Comparison of ENCODE assay signal across 7 cellular contexts in genomic region chr19:860481-861098, GRCh38. TPM values are rescaled to one million over a fixed set of nuclear protein-coding genes. Genes with fewer than 3 reads are reported as not detected.
DNase-seq lines count a peak whose midpoint lies in the region; ATAC-seq, FAIRE-seq and TF ChIP-seq lines count a peak whose summit lies in the region.

No MANE protein-coding gene starts in this region.

- TF ChIP-seq EP300 in H1 (IDR thresholded peaks at IDR 0.05; ENCODE audit: borderline replicate concordance in 1 of 2, low read depth in 2 of 2, low read length in 2 of 2), result no peak

- H2AK5ac ChIP-seq in H1 (ENCODE audit: low read depth, low read length), result no peak overlapping the region

- peaks cover 12% of the 10 kb centered on the region for H3K27me3 Mint-ChIP-seq in activated CD4-positive, alpha-beta T cell treated with anti-CD3 and anti-CD28 coated beads, Interleukin-2, amount 10 ng/mL, durations not matched to agents 24 days and 14 days

- peaks cover 5% of the 10 kb centered on the region for H3K4me1 Mint-ChIP-seq in activated CD4-positive, alpha-beta T cell treated with anti-CD3 and anti-CD28 coated beads, Interleukin-2, amount 10 ng/mL, durations not matched to agents 24 days and 14 days

- H3K9me3 Mint-ChIP-seq in activated CD4-positive, alpha-beta T cell treated with anti-CD3 and anti-CD28 coated beads, Interleukin-2, amount 10 ng/mL, durations not matched to agents 24 days and 14 days, result no peaks in the 10 kb centered on the region

- TF ChIP-seq RAD21 in H1 (IDR thresholded peaks at IDR 0.05 in 1 of 2, conservative IDR thresholded peaks at IDR 0.05 in 1 of 2; ENCODE audit: low read depth in 2 of 2, low read length in 2 of 2), result no peak; a peak in 1 of 4 replicates

- no peak overlapping the region for H4K91ac ChIP-seq in H1 (replicated peaks; ENCODE audit: insufficient read length, low read length)

- H4K8ac ChIP-seq in H1 (ENCODE audit: extremely low read depth, insufficient read depth, low read length), result peak overlapping the region; percentile 71; the same call in 1 of the 2 replicates

- no peak overlapping the region for H3K14ac ChIP-seq in H1 (ENCODE audit: insufficient read length)

- H3K27me3 ChIP-seq in H1 (replicated peaks in 1 of 4; ENCODE audit: control insufficient read depth in 3 of 4, extremely low read depth in 1 of 4, insufficient read depth in 3 of 4, low read length in 3 of 4), result peaks cover 9 to 25% (median 13%) of the 10 kb centered on the region in 4 experiments
- H3K27me3 ChIP-seq in mucosa of rectum (ENCODE audit: control insufficient read depth in 2 of 2, insufficient read depth in 2 of 2, low read length in 2 of 2), result no peaks in the 10 kb centered on the region
- no peaks in the 10 kb centered on the region for H3K27me3 ChIP-seq in testis

- no peak for ATAC-seq in GM18517 (IDR thresholded peaks at IDR 0.05; ENCODE audit: unreplicated experiment)

- TF ChIP-seq POLR2A in NB4 (IDR thresholded peaks at IDR 0.05; ENCODE audit: extremely low read depth, insufficient read length) (no peak), H1 (IDR thresholded peaks at IDR 0.05; ENCODE audit: control extremely low read depth in 1 of 2, low read depth in 2 of 2, low read length in 2 of 2) (no peak), testis (IDR thresholded peaks at IDR 0.05) (no peak)

- H3K23me2 ChIP-seq in H1 (ENCODE audit: low read depth, low read length), result peaks cover 10% of the 10 kb centered on the region; the same call in 1 of the 2 replicates

- no peak overlapping the region for H2BK20ac ChIP-seq in H1 (ENCODE audit: low read length)

- H3K9me3 ChIP-seq in H1 (ENCODE audit: insufficient read depth in 2 of 2, low read depth in 1 of 2, low read length in 1 of 2) (no peaks in the 10 kb centered on the region), mucosa of rectum (ENCODE audit: control insufficient read depth in 2 of 2, low read length in 2 of 2) (no peaks in the 10 kb centered on the region), testis (no peaks in the 10 kb centered on the region)

- H3K9ac ChIP-seq in H1 (replicated peaks in 1 of 4; ENCODE audit: extremely low read depth in 1 of 4, low read depth in 3 of 4, low read length in 3 of 4) (no peak overlapping the region), mucosa of rectum (ENCODE audit: low read depth in 1 of 2, low read length in 2 of 2) (peak overlapping the region; percentile 14 to 57)

- H2BK15ac ChIP-seq in H1 (ENCODE audit: low read length), result no peak overlapping the region

- no peak overlapping the region for H3K27ac ChIP-seq in H1 (ENCODE audit: low read depth, low read length)
- peak overlapping the region; percentile 22 to 43 for H3K27ac ChIP-seq in mucosa of rectum (ENCODE audit: low read depth in 2 of 2, low read length in 2 of 2)
- H3K27ac ChIP-seq in testis, result peak overlapping the region in 1 of 2 donors; percentile 80

- H3K4me2 ChIP-seq in H1 (ENCODE audit: insufficient read depth in 1 of 2, low read depth in 2 of 2, low read length in 2 of 2), result peak overlapping the region; percentile 55 to 61

- FAIRE-seq in H1 (lab: Jason Lieb, UNC), result no peak

- no peak overlapping the region for H3K4me3 Mint-ChIP-seq in activated CD4-positive, alpha-beta T cell treated with anti-CD3 and anti-CD28 coated beads, Interleukin-2, amount 10 ng/mL, durations not matched to agents 24 days and 14 days

- H3K79me2 ChIP-seq in H1 (ENCODE audit: control insufficient read depth in 1 of 2, insufficient read depth in 2 of 2, low read length in 2 of 2), result no peaks in the 10 kb centered on the region

- POLR2A ChIA-PET in H1 (lab: Charles Lee; ENCODE audit: partially characterized antibody), result interaction anchor here (1.0 to 1.8 kb wide), 4 partner anchors 47 to 226 kb away, joined by 3 to 7 read pairs (median 3); partner anchors contain the start of gene WDR18

- H3K27ac Mint-ChIP-seq in activated CD4-positive, alpha-beta T cell treated with anti-CD3 and anti-CD28 coated beads, Interleukin-2, amount 10 ng/mL, durations not matched to agents 24 days and 14 days, result no peak overlapping the region

- H2AFZ ChIP-seq in H1 (ENCODE audit: low read length), result no peak overlapping the region

- H3K56ac ChIP-seq in H1 (replicated peaks; ENCODE audit: insufficient read length, low read depth, low read length), result no peak overlapping the region

- no peak for TF ChIP-seq CTCF in GM10266 (IDR thresholded peaks at IDR 0.05; ENCODE audit: control insufficient read depth, insufficient read depth, low read depth, missing control alignments)
- no peak for TF ChIP-seq CTCF in NB4 (IDR thresholded peaks at IDR 0.05; ENCODE audit: low read depth, low read length)
- peak in 1 of 3 experiments; percentile 0; a peak in 1 of 4 replicates for TF ChIP-seq CTCF in H1 (IDR thresholded peaks at IDR 0.05; ENCODE audit: control extremely low read depth in 1 of 3, insufficient read depth in 1 of 3, low read depth in 1 of 3, low read length in 3 of 3)
- TF ChIP-seq CTCF in testis (IDR thresholded peaks at IDR 0.05), result no peak

- peaks cover 0 to 8% of the 10 kb centered on the region in 2 experiments for H4K20me1 ChIP-seq in H1 (replicated peaks in 1 of 2; ENCODE audit: control insufficient read depth in 1 of 2, insufficient read depth in 2 of 2, low read length in 2 of 2)

- H3K4me3 ChIP-seq in NB4 (ENCODE audit: low read depth, low read length) (peak overlapping the region; percentile 61), H1 (ENCODE audit: extremely low read depth in 1 of 4, insufficient read depth in 2 of 4, low read depth in 3 of 4, low read length in 4 of 4) (peak overlapping the region; percentile 3 to 58 (median 25); a peak in 6 of 8 replicates), mucosa of rectum (ENCODE audit: low read length in 2 of 2) (peak overlapping the region; percentile 41 to 61), testis (peak overlapping the region; percentile 37 to 55)

- CTCF ChIA-PET in H1 (lab: Charles Lee; ENCODE audit: partially characterized antibody), result interaction anchor here (0.6 to 0.7 kb wide), 2 partner anchors 91 to 96 kb away, joined by 3 read pairs; no protein-coding TSS in a partner anchor

- intact Hi-C loops in activated CD4-positive, alpha-beta T cell treated with anti-CD3 and anti-CD28 coated beads, Interleukin-2, amount 10 ng/mL, durations not matched to agents 24 days and 14 days (cut with micrococcal nuclease), result no loop called here
- intact Hi-C loops in testis (cut with DNase I; ENCODE audit: low total_unique reads), result no loop called here

- H3K79me1 ChIP-seq in H1 (ENCODE audit: low read depth, low read length), result no peaks in the 10 kb centered on the region

- H3K36me3 ChIP-seq in H1 (ENCODE audit: control insufficient read depth in 2 of 4, insufficient read depth in 4 of 4, low read length in 3 of 4) (no peaks in the 10 kb centered on the region), mucosa of rectum (ENCODE audit: control insufficient read depth in 2 of 2, insufficient read depth in 2 of 2, low read length in 2 of 2) (no peaks in the 10 kb centered on the region), testis (ENCODE audit: low read depth, missing control alignments) (no peaks in the 10 kb centered on the region)

- no peak overlapping the region for H3K23ac ChIP-seq in H1 (ENCODE audit: insufficient read length)

- peak overlapping the region; percentile 60; the same call in 1 of the 2 replicates for H2BK12ac ChIP-seq in H1 (ENCODE audit: low read depth, low read length)

- H2BK5ac ChIP-seq in H1 (ENCODE audit: low read depth, low read length), result no peak overlapping the region

- 14% methylated on average over 32 of the region's 76 CpGs; no CpG with 5 or more reads in 1 of the 2 experiments for WGBS in H1 (ENCODE audit: extremely low coverage in 1 of 2, insufficient coverage in 1 of 2, insufficient read length in 1 of 2, insufficient replicate concordance in 2 of 2, low coverage in 1 of 2, low lambda C conversion rate in 2 of 2, missing lambda C conversion rate in 1 of 2), 2 experiments
- 3 to 4% methylated on average over 12 to 53 of the region's 76 CpGs for WGBS in testis, 2 donors

- peaks cover 0 to 5% (median 3%) of the 10 kb centered on the region in 4 experiments; a peak in 6 of 7 replicates for H3K4me1 ChIP-seq in H1 (replicated peaks in 1 of 4; ENCODE audit: control insufficient read depth in 3 of 4, insufficient read depth in 4 of 4, low read length in 3 of 4)
- H3K4me1 ChIP-seq in mucosa of rectum (ENCODE audit: control insufficient read depth in 2 of 2, insufficient read depth in 2 of 2, low read length in 2 of 2), result peaks cover 5 to 18% of the 10 kb centered on the region in 2 donors
- H3K4me1 ChIP-seq in testis, result peaks cover 5% of the 10 kb centered on the region

- no peak overlapping the region for H4K5ac ChIP-seq in H1 (ENCODE audit: insufficient read length, low read depth, low read length)

- H3K36me3 Mint-ChIP-seq in activated CD4-positive, alpha-beta T cell treated with anti-CD3 and anti-CD28 coated beads, Interleukin-2, amount 10 ng/mL, durations not matched to agents 24 days and 14 days (ENCODE audit: low read depth), result no peaks in the 10 kb centered on the region

- DNase-seq in GM10266 (ENCODE audit: extremely low spot score) (peak; percentile 77), NB4 (ENCODE audit: low read depth) (peak; percentile 72), H1 (ENCODE audit: low read depth in 1 of 2, low spot score in 2 of 2) (no peak), testis (peak; percentile 69)
- DNase-seq in activated CD4-positive, alpha-beta T cell treated with anti-CD3 and anti-CD28 coated beads, Interleukin-2, amount 10 ng/mL, durations not matched to agents 24 days and 14 days, result peak; percentile 89

- H3K18ac ChIP-seq in H1 (ENCODE audit: extremely low read depth, low read length), result peak overlapping the region; percentile 32; the same call in 1 of the 2 replicates

- no peak overlapping the region for H2BK120ac ChIP-seq in H1 (replicated peaks; ENCODE audit: low read depth, low read length)

- no peak overlapping the region for H3K4ac ChIP-seq in H1 (replicated peaks; ENCODE audit: insufficient read length, low read depth, low read length)

RNA-seq across cellular contexts. Expression of gene CFD, which starts 1.1 kb away (rescaled TPM):
- total RNA-seq in activated CD4-positive, alpha-beta T cell treated with anti-CD3 and anti-CD28 coated beads, Interleukin-2, amount 10 ng/mL, durations not matched to agents 24 days and 14 days, result 1.4 and 2.5 TPM in 2 replicates
- 1.7 TPM in 2 replicates for total RNA-seq in H1 (2021; fragmentation: NEBNext Ultra II Directional; extraction: Animal tissue kit (Norgen Biotek cat#: 25700))
- polyA plus RNA-seq in H1 (2011; rRNA removed), result 2.8 and 4.6 TPM in 2 replicates
- 3.8 TPM for polyA plus RNA-seq in H1 (2011; cell fraction: cytosol; rRNA removed)
- polyA plus RNA-seq in H1 (2011; cell fraction: nucleus; rRNA removed), result 2.4 TPM
- 1.0 to 2.1 TPM (median 1.3 TPM) in 4 replicates for polyA plus RNA-seq in H1 (2012, experiment 1 of 2)
- polyA plus RNA-seq in H1 (2012, experiment 2 of 2), result 0.83 TPM
- 1.5 TPM for polyA plus RNA-seq in H1 (2013, experiment 1 of 2)
- polyA plus RNA-seq in H1 (2013, experiment 2 of 2), result 1.4 TPM
- not detected in 2 replicates for polyA minus RNA-seq in H1 (2011; rRNA and poly(A)+ RNA removed)
- 3.5 TPM for polyA minus RNA-seq in H1 (2011; cell fraction: cytosol; rRNA and poly(A)+ RNA removed)
- polyA minus RNA-seq in H1 (2011; cell fraction: nucleus; rRNA and poly(A)+ RNA removed), result 4.7 TPM
- 100 to 1,000 TPM in 1 of 2 donors, 10 to 100 TPM in 1; 83.1 to 185 TPM for total RNA-seq in testis
- 84.3 TPM for polyA plus RNA-seq in testis (ENCODE audit: insufficient read depth, low read depth, low replicate concordance)

RNA-seq across cellular contexts. Expression of gene ELANE, which starts 8.5 kb away (rescaled TPM):
- not detected in 2 replicates for total RNA-seq in activated CD4-positive, alpha-beta T cell treated with anti-CD3 and anti-CD28 coated beads, Interleukin-2, amount 10 ng/mL, durations not matched to agents 24 days and 14 days
- not detected in 2 replicates for total RNA-seq in H1 (2021; fragmentation: NEBNext Ultra II Directional; extraction: Animal tissue kit (Norgen Biotek cat#: 25700))
- not detected in 2 replicates for polyA plus RNA-seq in H1 (2011; rRNA removed)
- not detected for polyA plus RNA-seq in H1 (2011; cell fraction: cytosol; rRNA removed)
- not detected for polyA plus RNA-seq in H1 (2011; cell fraction: nucleus; rRNA removed)
- not detected in 4 replicates for polyA plus RNA-seq in H1 (2012, experiment 1 of 2)
- not detected for polyA plus RNA-seq in H1 (2012, experiment 2 of 2)
- polyA plus RNA-seq in H1 (2013, experiment 1 of 2), result not detected
- not detected for polyA plus RNA-seq in H1 (2013, experiment 2 of 2)
- not detected in 2 replicates for polyA minus RNA-seq in H1 (2011; rRNA and poly(A)+ RNA removed)
- polyA minus RNA-seq in H1 (2011; cell fraction: cytosol; rRNA and poly(A)+ RNA removed), result not detected
- not detected for polyA minus RNA-seq in H1 (2011; cell fraction: nucleus; rRNA and poly(A)+ RNA removed)
- under 1 TPM in 1 of 2 donors, not detected in 1; 0.74 TPM for total RNA-seq in testis
- polyA plus RNA-seq in testis (ENCODE audit: insufficient read depth, low read depth, low replicate concordance), result 0.50 TPM

RNA-seq across cellular contexts. Expression of gene PRTN3, which starts 19.8 kb away (rescaled TPM):
- total RNA-seq in activated CD4-positive, alpha-beta T cell treated with anti-CD3 and anti-CD28 coated beads, Interleukin-2, amount 10 ng/mL, durations not matched to agents 24 days and 14 days, result not detected in 2 replicates
- 0.39 and 0.42 TPM in 2 replicates for total RNA-seq in H1 (2021; fragmentation: NEBNext Ultra II Directional; extraction: Animal tissue kit (Norgen Biotek cat#: 25700))
- 2.1 and 3.1 TPM in 2 replicates for polyA plus RNA-seq in H1 (2011; rRNA removed)
- 0.88 TPM for polyA plus RNA-seq in H1 (2011; cell fraction: cytosol; rRNA removed)
- polyA plus RNA-seq in H1 (2011; cell fraction: nucleus; rRNA removed), result 1.6 TPM
- polyA plus RNA-seq in H1 (2012, experiment 1 of 2), result 0.60 to 0.87 TPM (median 0.71 TPM) in 3 of 4 replicates, not detected in the other
- polyA plus RNA-seq in H1 (2012, experiment 2 of 2), result 0.89 TPM
- 1.0 TPM for polyA plus RNA-seq in H1 (2013, experiment 1 of 2)
- polyA plus RNA-seq in H1 (2013, experiment 2 of 2), result 1.2 TPM
- 0.24 TPM in 1 of 2 replicates, not detected in the other for polyA minus RNA-seq in H1 (2011; rRNA and poly(A)+ RNA removed)
- polyA minus RNA-seq in H1 (2011; cell fraction: cytosol; rRNA and poly(A)+ RNA removed), result not detected
- polyA minus RNA-seq in H1 (2011; cell fraction: nucleus; rRNA and poly(A)+ RNA removed), result not detected
- 1 to 10 TPM; 1.0 to 1.8 TPM for total RNA-seq in testis
- not detected for polyA plus RNA-seq in testis (ENCODE audit: insufficient read depth, low read depth, low replicate concordance)

RNA-seq across cellular contexts. Expression of gene MED16, which starts 32.4 kb away (rescaled TPM):
- 58.1 and 61.1 TPM in 2 replicates for total RNA-seq in activated CD4-positive, alpha-beta T cell treated with anti-CD3 and anti-CD28 coated beads, Interleukin-2, amount 10 ng/mL, durations not matched to agents 24 days and 14 days
- total RNA-seq in H1 (2021; fragmentation: NEBNext Ultra II Directional; extraction: Animal tissue kit (Norgen Biotek cat#: 25700)), result 51.0 and 55.9 TPM in 2 replicates
- polyA plus RNA-seq in H1 (2011; rRNA removed) (67.2 and 134 TPM in 2 replicates), testis (ENCODE audit: insufficient read depth, low read depth, low replicate concordance) (50.7 TPM)
- 48.2 TPM for polyA plus RNA-seq in H1 (2011; cell fraction: cytosol; rRNA removed)
- 64.8 TPM for polyA plus RNA-seq in H1 (2011; cell fraction: nucleus; rRNA removed)
- polyA plus RNA-seq in H1 (2012, experiment 1 of 2), result 29.8 to 51.8 TPM (median 46.8 TPM) in 4 replicates
- polyA plus RNA-seq in H1 (2012, experiment 2 of 2), result 56.1 TPM
- 21.0 TPM for polyA plus RNA-seq in H1 (2013, experiment 1 of 2)
- polyA plus RNA-seq in H1 (2013, experiment 2 of 2), result 20.8 TPM
- polyA minus RNA-seq in H1 (2011; rRNA and poly(A)+ RNA removed), result 22.8 and 26.1 TPM in 2 replicates
- 72.5 TPM for polyA minus RNA-seq in H1 (2011; cell fraction: cytosol; rRNA and poly(A)+ RNA removed)
- polyA minus RNA-seq in H1 (2011; cell fraction: nucleus; rRNA and poly(A)+ RNA removed), result 38.6 TPM
- total RNA-seq in testis, result 100 to 1,000 TPM in 1 of 2 donors, 10 to 100 TPM in 1; 94.7 to 124 TPM

RNA-seq across cellular contexts. Expression of gene RNU6-9, which starts 32.7 kb away (rescaled TPM):
- total RNA-seq in activated CD4-positive, alpha-beta T cell treated with anti-CD3 and anti-CD28 coated beads, Interleukin-2, amount 10 ng/mL, durations not matched to agents 24 days and 14 days, result not detected in 2 replicates
- total RNA-seq in H1 (2021; fragmentation: NEBNext Ultra II Directional; extraction: Animal tissue kit (Norgen Biotek cat#: 25700)), result not detected in 2 replicates
- not detected in 2 replicates for polyA plus RNA-seq in H1 (2011; rRNA removed)
- not detected for polyA plus RNA-seq in H1 (2011; cell fraction: cytosol; rRNA removed)
- not detected for polyA plus RNA-seq in H1 (2011; cell fraction: nucleus; rRNA removed)
- not detected in 4 replicates for polyA plus RNA-seq in H1 (2012, experiment 1 of 2)
- not detected for polyA plus RNA-seq in H1 (2012, experiment 2 of 2)
- polyA plus RNA-seq in H1 (2013, experiment 1 of 2), result not detected
- not detected for polyA plus RNA-seq in H1 (2013, experiment 2 of 2)
- under 0.01 TPM in 1 of 2 replicates, not detected in the other for polyA minus RNA-seq in H1 (2011; rRNA and poly(A)+ RNA removed)
- polyA minus RNA-seq in H1 (2011; cell fraction: cytosol; rRNA and poly(A)+ RNA removed), result not detected
- not detected for polyA minus RNA-seq in H1 (2011; cell fraction: nucleus; rRNA and poly(A)+ RNA removed)
- not detected for total RNA-seq in testis
- polyA plus RNA-seq in testis (ENCODE audit: insufficient read depth, low read depth, low replicate concordance), result not detected

Comparison
In these comparisons a context has a peak if more than half of its experiments do, and no peak if none do; other contexts are left out.
1. DNase-seq: peak in GM10266 (single experiment), NB4 (single experiment), activated CD4-positive, alpha-beta T cell treated with anti-CD3 and anti-CD28 coated beads, Interleukin-2, amount 10 ng/mL, durations not matched to agents 24 days and 14 days (single experiment) and testis (single experiment); none in H1 (0 of 2).
2. H3K9ac ChIP-seq: peak in mucosa of rectum (2 of 2); none in H1 (0 of 4).
3. RNA of gene CFD, which starts 1.1 kb away (total RNA-seq): 83.1 to 185 TPM in testis; 1.4 to 2.5 TPM in activated CD4-positive, alpha-beta T cell treated with anti-CD3 and anti-CD28 coated beads, Interleukin-2, amount 10 ng/mL, durations not matched to agents 24 days and 14 days and 1.7 TPM in H1; every median in the first group is over 10 times any median in the second.
4. Peak in every context shown above with its lines, with median percentiles within 50 percentile points of each other: H3K4me3 ChIP-seq.